9 cellular contexts compared by ENCODE assay signal in the genomic region with DNA sequence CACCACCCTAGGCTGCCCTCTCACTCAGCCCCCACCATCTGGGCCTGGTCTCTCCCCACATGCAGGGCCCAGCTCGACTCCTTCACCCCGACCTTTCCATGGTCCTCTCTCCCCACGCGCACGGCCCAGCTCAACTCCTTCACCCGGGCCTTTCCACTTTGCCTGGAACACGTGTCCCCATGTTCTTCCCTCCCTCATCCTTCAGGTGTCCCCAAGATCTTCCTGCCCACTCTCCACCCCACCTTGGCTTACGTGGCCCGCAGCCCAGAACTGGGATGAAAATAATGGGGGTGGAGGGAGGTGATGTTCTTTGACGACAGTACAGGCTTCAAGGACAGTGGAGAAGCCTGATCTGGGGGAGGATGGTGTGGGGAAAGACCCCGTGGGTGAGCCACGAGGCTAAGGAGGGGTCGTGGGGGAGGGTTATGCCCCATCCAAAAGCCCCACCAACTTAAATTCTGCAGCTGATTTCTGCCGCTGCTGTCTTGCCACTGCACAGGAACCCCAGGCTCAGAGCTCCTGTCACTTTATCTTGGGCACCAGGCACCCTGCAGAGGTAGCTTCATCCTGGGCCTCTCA. TPM values are rescaled to one million over a fixed set of nuclear protein-coding genes. Genes with fewer than 3 reads are reported as not detected.
DNase-seq lines count a peak whose midpoint lies in the region; ATAC-seq and TF ChIP-seq lines count a peak whose summit lies in the region.
"Had no signal": no experiment of that assay in that cellular context is flagged by ENCODE, and none has a peak within 500 bp of the region (broad histone marks: within the 10 kb centered on the region; RNA-seq: fewer than 3 reads in every experiment).

No MANE protein-coding gene starts in this region.

- H3K4me3 ChIP-seq in lower lobe of right lung: no peak overlapping the region
- H3K4me3 ChIP-seq in aorta (ENCODE audit: low read length in 2 of 2): no peak overlapping the region
- H3K4me3 ChIP-seq in suprapubic skin: no peak overlapping the region

- peak; percentile 28 for DNase-seq in stimulated activated CD4-positive, alpha-beta T cell treated with anti-CD3 and anti-CD28 coated beads, Interleukin-15, amount 100 ng/mL, for 24 hours
- DNase-seq in stimulated activated CD4-positive, alpha-beta T cell treated with anti-CD3 and anti-CD28 coated beads, Interleukin-2, amount 100 ng/mL, for 24 hours: no peak
- DNase-seq in activated CD4-positive, alpha-beta memory T cell treated with anti-CD3 and anti-CD28 coated beads, Interleukin-2, amount 10 ng/mL, durations not matched to agents 7 days and 5 days: no peak
- DNase-seq in lower lobe of right lung: no peak
- peak; percentile 35 to 50 for DNase-seq in aorta
- no peak for DNase-seq in SKM-1 (lab: John Stamatoyannopoulos, UW; ENCODE audit: unreplicated experiment)
- DNase-seq in activated effector memory CD4-positive, alpha-beta T cell treated with anti-CD3 and anti-CD28 coated beads, Interleukin-2, amount 50 U/mL, for 16 hours: no peak
- no peak for DNase-seq in suprapubic skin (ENCODE audit: low spot score in 2 of 2)
- DNase-seq: retina had no signal

- H3K4me1 ChIP-seq in lower lobe of right lung (peaks cover 8% of the 10 kb centered on the region), aorta (ENCODE audit: control insufficient read depth in 1 of 2, insufficient read depth in 2 of 2, low read length in 2 of 2) (no peaks in the 10 kb centered on the region), suprapubic skin (peaks cover 6% of the 10 kb centered on the region)

- H3K27ac Mint-ChIP-seq in activated CD4-positive, alpha-beta memory T cell treated with anti-CD3 and anti-CD28 coated beads, Interleukin-2, amount 10 ng/mL, durations not matched to agents 7 days and 5 days: peak overlapping the region; percentile 99

- peak overlapping the region; percentile 59 for H3K4me3 Mint-ChIP-seq in activated CD4-positive, alpha-beta memory T cell treated with anti-CD3 and anti-CD28 coated beads, Interleukin-2, amount 10 ng/mL, durations not matched to agents 7 days and 5 days

- no peak for TF ChIP-seq POLR2A in suprapubic skin (IDR thresholded peaks at IDR 0.05)

- H3K27me3 Mint-ChIP-seq in activated CD4-positive, alpha-beta memory T cell treated with anti-CD3 and anti-CD28 coated beads, Interleukin-2, amount 10 ng/mL, durations not matched to agents 7 days and 5 days: peaks cover 2% of the 10 kb centered on the region

- no peak for ATAC-seq in lower lobe of right lung
- ATAC-seq in aorta (ENCODE audit: low FRiP score): no peak

- no peaks in the 10 kb centered on the region for H3K9me3 Mint-ChIP-seq in activated CD4-positive, alpha-beta memory T cell treated with anti-CD3 and anti-CD28 coated beads, Interleukin-2, amount 10 ng/mL, durations not matched to agents 7 days and 5 days

- H3K9me3 ChIP-seq in lower lobe of right lung: no peaks in the 10 kb centered on the region
- no peaks in the 10 kb centered on the region for H3K9me3 ChIP-seq in aorta (ENCODE audit: control insufficient read depth, low read length)
- no peaks in the 10 kb centered on the region for H3K9me3 ChIP-seq in suprapubic skin

- no peak for TF ChIP-seq EP300 in suprapubic skin (IDR thresholded peaks at IDR 0.05)

- H3K36me3 ChIP-seq in lower lobe of right lung (no peaks in the 10 kb centered on the region), aorta (ENCODE audit: control insufficient read depth in 1 of 2, insufficient read depth in 2 of 2, low read length in 1 of 2) (no peaks in the 10 kb centered on the region), suprapubic skin (no peaks in the 10 kb centered on the region)

- no peaks in the 10 kb centered on the region for H3K27me3 ChIP-seq in lower lobe of right lung (ENCODE audit: low read depth)
- no peaks in the 10 kb centered on the region for H3K27me3 ChIP-seq in aorta (ENCODE audit: control insufficient read depth in 1 of 2, insufficient read depth in 2 of 2, low read length in 1 of 2)
- H3K27me3 ChIP-seq in suprapubic skin: no peaks in the 10 kb centered on the region

- TF ChIP-seq CTCF in lower lobe of right lung (IDR thresholded peaks at IDR 0.05): no peak
- no peak for TF ChIP-seq CTCF in suprapubic skin (IDR thresholded peaks at IDR 0.05)

- peaks cover 77% of the 10 kb centered on the region for H3K4me1 Mint-ChIP-seq in activated CD4-positive, alpha-beta memory T cell treated with anti-CD3 and anti-CD28 coated beads, Interleukin-2, amount 10 ng/mL, durations not matched to agents 7 days and 5 days

- H3K36me3 Mint-ChIP-seq in activated CD4-positive, alpha-beta memory T cell treated with anti-CD3 and anti-CD28 coated beads, Interleukin-2, amount 10 ng/mL, durations not matched to agents 7 days and 5 days (ENCODE audit: low read depth): peaks cover 29% of the 10 kb centered on the region

- POLR2A ChIA-PET in activated CD4-positive, alpha-beta memory T cell treated with anti-CD3 and anti-CD28 coated beads, Interleukin-2, amount 10 ng/mL, durations not matched to agents 7 days and 5 days (lab: Charles Lee): interaction anchor here (0.8 to 14.5 kb wide), 16 partner anchors 9 to 213 kb away, joined by 3 to 120 read pairs (median 7); a partner anchor contains a TSS

- intact Hi-C loops in lower lobe of right lung (cut with DNase I) (loop anchor here (5.0 kb wide), 2 partner anchors 108 to 213 kb away; no protein-coding TSS in a partner anchor), aorta (cut with DNase I) (loop anchor here (5.0 kb wide), 1 partner anchor 213 kb away; no protein-coding TSS in a partner anchor)

- 81 to 83% methylated on average over 14 of the region's 14 CpGs for WGBS in aorta, 2 donors
- WGBS in suprapubic skin: 77% methylated on average over 14 of the region's 14 CpGs

- CTCF ChIA-PET in activated CD4-positive, alpha-beta memory T cell treated with anti-CD3 and anti-CD28 coated beads, Interleukin-2, amount 10 ng/mL, durations not matched to agents 7 days and 5 days (lab: Charles Lee): interaction anchor here (0.7 to 5.8 kb wide), 9 partner anchors 9 to 211 kb away, joined by 3 to 62 read pairs (median 6); no protein-coding TSS in a partner anchor

- H3K27ac ChIP-seq in lower lobe of right lung (peak overlapping the region; percentile 43), aorta (ENCODE audit: low read depth in 1 of 2, low read length in 2 of 2) (no peak overlapping the region), suprapubic skin (no peak overlapping the region)

RNA-seq across cellular contexts. Expression of a gene that starts 9.9 kb away (rescaled TPM):
- total RNA-seq in activated CD4-positive, alpha-beta memory T cell treated with anti-CD3 and anti-CD28 coated beads, Interleukin-2, amount 10 ng/mL, durations not matched to agents 7 days and 5 days: 10 to 100 TPM; 27.7 to 33.4 TPM
- total RNA-seq in lower lobe of right lung: 13.0 TPM
- total RNA-seq in aorta: 10 to 100 TPM; 17.4 to 23.9 TPM
- 1 to 10 TPM; 3.4 to 5.8 TPM for polyA plus RNA-seq in aorta
- 10 to 100 TPM in 3 of 4 donors, 1 to 10 TPM in 1; 9.2 to 17.9 (median 13.6) TPM for total RNA-seq in suprapubic skin

Comparison
In these comparisons a context has a peak if more than half of its experiments do, and no peak if none do; other contexts are left out.
1. DNase-seq: peak in stimulated activated CD4-positive, alpha-beta T cell treated with anti-CD3 and anti-CD28 coated beads, Interleukin-15, amount 100 ng/mL, for 24 hours (single experiment) and aorta (2 of 2); none in stimulated activated CD4-positive, alpha-beta T cell treated with anti-CD3 and anti-CD28 coated beads, Interleukin-2, amount 100 ng/mL, for 24 hours (0 of 2), activated CD4-positive, alpha-beta memory T cell treated with anti-CD3 and anti-CD28 coated beads, Interleukin-2, amount 10 ng/mL, durations not matched to agents 7 days and 5 days (single experiment), lower lobe of right lung (single experiment), SKM-1 (single experiment), activated effector memory CD4-positive, alpha-beta T cell treated with anti-CD3 and anti-CD28 coated beads, Interleukin-2, amount 50 U/mL, for 16 hours (single experiment) and suprapubic skin (0 of 2).